In the genomic region with DNA sequence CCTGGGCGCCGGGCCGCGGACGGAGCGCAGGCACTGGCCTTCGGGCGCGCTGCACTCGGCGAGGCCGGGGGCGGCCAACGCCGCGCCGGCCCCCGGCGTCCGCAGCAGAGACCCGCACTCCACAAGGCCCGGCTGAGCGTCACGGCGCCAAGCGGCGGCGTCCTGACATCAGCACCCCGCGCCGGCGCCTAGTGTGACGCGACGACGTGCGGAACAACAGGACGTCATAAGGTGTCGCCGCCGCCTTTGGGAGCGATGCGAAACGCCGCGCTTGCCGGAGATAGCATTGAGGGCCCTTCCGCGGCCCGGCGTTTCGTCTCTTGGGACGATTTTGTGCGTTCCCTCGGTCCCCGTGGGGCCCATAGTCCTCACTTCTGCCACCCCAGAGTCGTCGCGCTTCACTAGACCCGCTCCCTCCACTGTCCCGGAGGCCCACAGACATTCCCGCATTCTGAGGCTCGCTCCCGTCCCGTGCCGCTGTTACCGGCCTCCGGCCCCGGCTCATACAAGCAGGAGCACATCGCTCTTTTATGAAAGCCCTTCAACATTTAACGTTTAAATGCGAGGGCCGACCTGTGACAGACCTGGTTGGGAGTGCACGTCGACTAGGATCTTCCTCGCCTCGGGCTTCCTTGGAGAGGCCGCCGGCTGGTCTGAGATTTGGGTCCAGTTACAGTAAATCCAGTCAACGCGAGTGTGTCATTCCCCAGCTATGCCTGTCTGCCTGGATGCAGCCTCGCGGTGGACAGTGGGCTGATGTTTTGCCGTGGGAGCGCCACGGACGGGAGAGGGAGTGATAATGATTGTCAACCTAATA, we compare ENCODE assay signal across 8 cellular contexts. TPM values are rescaled to one million over a fixed set of nuclear protein-coding genes. Genes with fewer than 3 reads are reported as not detected.
A peak's percentile ranks its signal among the peaks of the same experiment; 100 is the strongest.
DNase-seq lines count a peak whose midpoint lies in the region; ATAC-seq and TF ChIP-seq lines count a peak whose summit lies in the region.

TSS of gene SSU72 (minus strand) at position 143 of the 817 bp plus-strand sequence. CDS start 306 bp downstream, outside the sequence.

- H3K27me3 Mint-ChIP-seq in T-helper 2 cell treated with Interferon-gamma antibody and Interleukin-4, amounts not matched to agents 5 μg/mL and 100 μg/mL, for 36 hours (ENCODE audit: low read depth): no peaks in the 10 kb centered on the region

- H3K9me3 Mint-ChIP-seq in T-helper 2 cell treated with Interferon-gamma antibody and Interleukin-4, amounts not matched to agents 5 μg/mL and 100 μg/mL, for 36 hours: no peaks in the 10 kb centered on the region

- H3K9me3 ChIP-seq in ascending aorta: no peaks in the 10 kb centered on the region

- intact Hi-C loops in ascending aorta (cut with DNase I): loop anchor here (1.0 to 2.0 kb wide), 4 partner anchors 40 to 150 kb away; partner anchors contain the start of genes ATAD3A, ATAD3B, CDK11A and MIB2

- H3K36me3 ChIP-seq in ascending aorta: peaks cover 4 to 6% of the 10 kb centered on the region in 2 donors

- peak within 1 kb of the TSS; percentile 99 for H3K27ac Mint-ChIP-seq in T-helper 2 cell treated with Interferon-gamma antibody and Interleukin-4, amounts not matched to agents 5 μg/mL and 100 μg/mL, for 36 hours

- ATAC-seq in GM18499 (IDR thresholded peaks at IDR 0.05; ENCODE audit: insufficient read depth, unreplicated experiment) (peak; percentile 62), HG02884 (IDR thresholded peaks at IDR 0.05; ENCODE audit: unreplicated experiment) (peak; percentile 74)

- no peaks in the 10 kb centered on the region for H3K27me3 ChIP-seq in ascending aorta

- peaks cover 15% of the 10 kb centered on the region for H3K4me1 Mint-ChIP-seq in T-helper 2 cell treated with Interferon-gamma antibody and Interleukin-4, amounts not matched to agents 5 μg/mL and 100 μg/mL, for 36 hours (ENCODE audit: low read depth)

- H3K4me3 ChIP-seq in ascending aorta: peak within 1 kb of the TSS; percentile 97 to 99

- H3K27ac ChIP-seq in ascending aorta: peak within 1 kb of the TSS; percentile 97 to 99

- H3K4me1 ChIP-seq in ascending aorta: peaks cover 8 to 13% of the 10 kb centered on the region in 2 donors

- TF ChIP-seq CTCF in ascending aorta (IDR thresholded peaks at IDR 0.05): peak in 1 of 3 experiments; percentile 7

- peaks cover 20% of the 10 kb centered on the region for H3K36me3 Mint-ChIP-seq in T-helper 2 cell treated with Interferon-gamma antibody and Interleukin-4, amounts not matched to agents 5 μg/mL and 100 μg/mL, for 36 hours (ENCODE audit: low read depth)

- DNase-seq in NCI-H1694 treated with DMSO at 0.1 percent for 48 hours (lab: John Stamatoyannopoulos, UW): peak; percentile 78
- peak; percentile 94 for DNase-seq in T-helper 2 cell treated with Interferon-gamma antibody and Interleukin-4, amounts not matched to agents 5 μg/mL and 100 μg/mL, for 36 hours (ENCODE audit: low spot score)
- peak; percentile 53 to 95 for DNase-seq in ascending aorta (ENCODE audit: low spot score in 2 of 2)
- DNase-seq in hepatic stellate cell (ENCODE audit: low spot score): peak; percentile 97
- DNase-seq in retina: peak; percentile 96
- DNase-seq in cortex of kidney (lab: John Stamatoyannopoulos, UW): no peak

- peak within 1 kb of the TSS; percentile 96 for H3K4me3 Mint-ChIP-seq in T-helper 2 cell treated with Interferon-gamma antibody and Interleukin-4, amounts not matched to agents 5 μg/mL and 100 μg/mL, for 36 hours

RNA-seq across cellular contexts. Expression of gene SSU72, which starts in this region (rescaled TPM):
- 50.1 TPM for total RNA-seq in ascending aorta
